ENCODE assay signal across 8 cellular contexts in genomic region chr16:29811896-29812665, GRCh38. TPM values are rescaled to one million over a fixed set of nuclear protein-coding genes. Genes with fewer than 3 reads are reported as not detected.
DNase-seq lines count a peak whose midpoint lies in the region; ATAC-seq, FAIRE-seq and TF ChIP-seq lines count a peak whose summit lies in the region.

Gene PRRT2 (plus strand): TSS chr16:29812193. CDS start chr16:29813055, 862 bp downstream.

- BruUV-seq in MCF 10A (replicated peaks; lab: Mats Ljungman, UMichigan): no TSS peak

- H3K27me3 ChIP-seq in RWPE2 (ENCODE audit: insufficient read depth, poor library complexity, severe bottlenecking): no peaks in the 10 kb centered on the region
- H3K27me3 ChIP-seq in small intestine (ENCODE audit: control insufficient read depth in 2 of 2, insufficient read depth in 2 of 2, low read length in 2 of 2): no peaks in the 10 kb centered on the region

- H3K36me3 ChIP-seq in RWPE2 (ENCODE audit: low read depth) (peaks cover 29% of the 10 kb centered on the region), small intestine (ENCODE audit: control insufficient read depth in 2 of 2, insufficient read depth in 2 of 2, low read length in 2 of 2) (no peaks in the 10 kb centered on the region)

- POLR2A ChIA-PET in MCF 10A (lab: Yijun Ruan, JAX): interaction anchor here (1.0 to 2.0 kb wide), 5 partner anchors 9 to 114 kb away, joined by 4 to 16 read pairs (median 6); partner anchors contain the start of genes KCTD13, KIF22 and MVP

- H3K4me1 ChIP-seq in RWPE2 (ENCODE audit: insufficient read depth, poor library complexity, severe bottlenecking) (peaks cover 7% of the 10 kb centered on the region), small intestine (ENCODE audit: control insufficient read depth in 2 of 2, insufficient read depth in 1 of 2, low read depth in 1 of 2, low read length in 1 of 2) (peaks cover 7 to 18% of the 10 kb centered on the region in 2 donors)

- no peaks in the 10 kb centered on the region for H3K9me3 Mint-ChIP-seq in MCF 10A (ENCODE audit: unreplicated experiment)
- H3K9me3 Mint-ChIP-seq in immature natural killer cell: no peaks in the 10 kb centered on the region

- peaks cover 37% of the 10 kb centered on the region for H3K36me3 Mint-ChIP-seq in MCF 10A (ENCODE audit: insufficient read depth, unreplicated experiment)
- peaks cover 4 to 9% (median 4%) of the 10 kb centered on the region in 3 donors for H3K36me3 Mint-ChIP-seq in immature natural killer cell

- WGBS in small intestine, 3 donors: 2 to 5% (median 3%) methylated on average over 59 to 69 of the region's 69 CpGs

- no peak for ATAC-seq in RWPE2 (ENCODE audit: low read depth)
- no peak for ATAC-seq in HG02840 (IDR thresholded peaks at IDR 0.05; ENCODE audit: low FRiP score, unreplicated experiment)

- H3K4me3 ChIP-seq in RWPE2 (ENCODE audit: severe bottlenecking): peak within 1 kb of the TSS; percentile 28
- H3K4me3 ChIP-seq in small intestine (ENCODE audit: low read depth in 1 of 2, low read length in 2 of 2): peak within 1 kb of the TSS; percentile 31 to 54

- intact Hi-C loops in MCF 10A (cut with micrococcal nuclease): no loop called here

- H3K27me3 Mint-ChIP-seq in MCF 10A (ENCODE audit: insufficient read depth, unreplicated experiment) (no peaks in the 10 kb centered on the region), immature natural killer cell (ENCODE audit: low read depth in 3 of 3) (peaks cover 30 to 42% (median 39%) of the 10 kb centered on the region in 3 donors)

- CTCF ChIA-PET in MCF 10A (lab: Yijun Ruan, JAX): interaction anchor here (0.6 to 0.9 kb wide), 2 partner anchors 132 to 618 kb away, joined by 3 read pairs; partner anchors contain the start of gene DCTPP1

- H3K27ac Mint-ChIP-seq in MCF 10A (ENCODE audit: low read depth, unreplicated experiment): peak within 1 kb of the TSS; percentile 40
- H3K27ac Mint-ChIP-seq in immature natural killer cell: peak within 1 kb of the TSS; percentile 84 to 96 (median 94)

- H3K4me1 Mint-ChIP-seq in MCF 10A (ENCODE audit: insufficient read depth, unreplicated experiment): peaks cover 35% of the 10 kb centered on the region
- peaks cover 55 to 58% of the 10 kb centered on the region in 2 donors for H3K4me1 Mint-ChIP-seq in immature natural killer cell

- peak within 1 kb of the TSS; percentile 92 for H3K27ac ChIP-seq in RWPE2 (ENCODE audit: poor library complexity, severe bottlenecking)
- peak within 1 kb of the TSS; percentile 47 to 79 for H3K27ac ChIP-seq in small intestine (ENCODE audit: low read depth in 1 of 2, low read length in 1 of 2)

- no peak for FAIRE-seq in small intestine (lab: Jason Lieb, UNC)

- DNase-seq in AG08396 (ENCODE audit: low spot score) (peak; percentile 53), HK-2 (ENCODE audit: unreplicated experiment) (peak; percentile 49), RWPE2 (ENCODE audit: low spot score) (no peak), MCF 10A (ENCODE audit: unreplicated experiment) (no peak), immature natural killer cell (peak; percentile 50 to 55 (median 51)), small intestine (no peak)
- DNase-seq in activated CD4-positive, CD25-positive, alpha-beta regulatory T cell treated with anti-CD3 and anti-CD28 coated beads, Interleukin-2, amount 50 U/mL, for 72 hours: no peak

- H3K9me3 ChIP-seq in RWPE2 (ENCODE audit: severe bottlenecking) (no peaks in the 10 kb centered on the region), small intestine (ENCODE audit: control insufficient read depth, low read depth) (no peaks in the 10 kb centered on the region)

- H3K4me3 Mint-ChIP-seq in MCF 10A (ENCODE audit: unreplicated experiment) (peak within 1 kb of the TSS; percentile 69), immature natural killer cell (peak within 1 kb of the TSS; percentile 85 to 89 (median 87))

- TF ChIP-seq CTCF in RWPE2 (IDR thresholded peaks at IDR 0.05; ENCODE audit: poor library complexity, severe bottlenecking) (no peak), MCF 10A (IDR thresholded peaks at IDR 0.05; ENCODE audit: unreplicated experiment) (no peak)

RNA-seq across cellular contexts. Expression of gene PRRT2, which starts in this region (rescaled TPM):
- 0.42 and 0.96 TPM in 2 replicates for total RNA-seq in MCF 10A (2022)
- polyA plus RNA-seq in immature natural killer cell (not detected), small intestine (1 to 10 TPM in 1 of 3 donors, under 1 TPM in 1, not detected in 1; 0.27 to 2.7 TPM)

Comparison
In these comparisons a context has a peak if more than half of its experiments do, and no peak if none do; other contexts are left out.
1. Peak in DNase-seq in immature natural killer cell; RNA of the gene not detected or under 1 TPM.
2. DNase-seq: peak in AG08396 (single experiment) and HK-2 (single experiment); none in RWPE2 (single experiment), MCF 10A (single experiment), small intestine (single experiment) and activated CD4-positive, CD25-positive, alpha-beta regulatory T cell treated with anti-CD3 and anti-CD28 coated beads, Interleukin-2, amount 50 U/mL, for 72 hours (single experiment).